ENCODE assay signal across 8 cellular contexts in genomic region chr19:34962281-34962944, GRCh38. TPM values are rescaled to one million over a fixed set of nuclear protein-coding genes. Genes with fewer than 3 reads are reported as not detected.
A peak's percentile ranks its signal among the peaks of the same experiment; 100 is the strongest.
DNase-seq lines count a peak whose midpoint lies in the region; ATAC-seq and TF ChIP-seq lines count a peak whose summit lies in the region.

No MANE protein-coding gene starts in this region.

- TF ChIP-seq POLR2A in NB4 (IDR thresholded peaks at IDR 0.05; ENCODE audit: extremely low read depth, insufficient read length) = no peak

- H3K36me3 Mint-ChIP-seq in naive B cell = peaks cover 41 to 44% of the 10 kb centered on the region in 2 donors

- H3K4me3 ChIP-seq in NB4 (ENCODE audit: low read depth, low read length) = peak overlapping the region; percentile 11
- H3K4me3 ChIP-seq in choroid plexus epithelial cell (ENCODE audit: low read depth, low read length) = peak overlapping the region; percentile 81

- peak overlapping the region; percentile 87 to 97 (median 94) for H3K4me3 Mint-ChIP-seq in naive B cell

- ATAC-seq in naive B cell (ENCODE audit: low read depth in 2 of 2) = no peak
- no peak for ATAC-seq in GM19023 (IDR thresholded peaks at IDR 0.05; ENCODE audit: unreplicated experiment)

- H3K9me3 Mint-ChIP-seq in naive B cell = peaks cover 20 to 66% (median 53%) of the 10 kb centered on the region in 7 donors

- TF ChIP-seq CTCF in NB4 (IDR thresholded peaks at IDR 0.05; ENCODE audit: low read depth, low read length) (no peak), choroid plexus epithelial cell (conservative IDR thresholded peaks at IDR 0.05; ENCODE audit: low read depth, low read length) (no peak)

- H3K4me1 Mint-ChIP-seq in naive B cell = peaks cover 30 to 34% (median 30%) of the 10 kb centered on the region in 3 donors

- DNase-seq in CMK (ENCODE audit: low read depth) (peak; percentile 84), NB4 (ENCODE audit: low read depth) (peak; percentile 72), choroid plexus epithelial cell (ENCODE audit: low read depth) (peak; percentile 35), naive B cell (no peak), posterior vena cava (ENCODE audit: low spot score) (no peak), DMS79 treated with DMSO at 0.1 percent for 48 hours (lab: John Stamatoyannopoulos, UW) (no peak), LoVo (ENCODE audit: low spot score) (no peak)

- intact Hi-C loops in posterior vena cava (cut with DNase I) = no loop called here

- no peaks in the 10 kb centered on the region for H3K27me3 Mint-ChIP-seq in naive B cell

- peak overlapping the region in 4 of 6 donors; percentile 60 to 94 (median 80) for H3K27ac Mint-ChIP-seq in naive B cell

RNA-seq across cellular contexts. Expression of gene ZNF792, which starts 1.6 kb away (rescaled TPM):
- 10 to 100 TPM in 2 of 6 donors, 1 to 10 TPM in 4; 6.7 to 14.7 (median 8.8) TPM for polyA plus RNA-seq in naive B cell (ENCODE audit: low read depth in 6 of 6)
- 1 to 10 TPM; 4.9 to 6.2 TPM for total RNA-seq in posterior vena cava

RNA-seq across cellular contexts. Expression of gene ZNF30, which starts 35.7 kb away (rescaled TPM):
- polyA plus RNA-seq in naive B cell (ENCODE audit: low read depth in 6 of 6) = 1 to 10 TPM in 5 of 6 donors, not detected in 1; 2.9 to 8.2 (median 4.9) TPM
- 1 to 10 TPM; 2.2 to 3.4 TPM for total RNA-seq in posterior vena cava

RNA-seq across cellular contexts. Expression of gene GRAMD1A, which starts 37.7 kb away (rescaled TPM):
- 10 to 100 TPM; 10.4 to 29.3 (median 12.3) TPM for polyA plus RNA-seq in naive B cell (ENCODE audit: low read depth in 6 of 6)
- 10 to 100 TPM; 83.0 to 87.0 TPM for total RNA-seq in posterior vena cava

Comparison
In these comparisons a context has a peak if more than half of its experiments do, and no peak if none do; other contexts are left out.
1. DNase-seq: peak in CMK (single experiment), NB4 (single experiment) and choroid plexus epithelial cell (single experiment); none in naive B cell (single experiment), posterior vena cava (single experiment), DMS79 treated with DMSO at 0.1 percent for 48 hours (single experiment) and LoVo (single experiment).